In the genomic region with DNA sequence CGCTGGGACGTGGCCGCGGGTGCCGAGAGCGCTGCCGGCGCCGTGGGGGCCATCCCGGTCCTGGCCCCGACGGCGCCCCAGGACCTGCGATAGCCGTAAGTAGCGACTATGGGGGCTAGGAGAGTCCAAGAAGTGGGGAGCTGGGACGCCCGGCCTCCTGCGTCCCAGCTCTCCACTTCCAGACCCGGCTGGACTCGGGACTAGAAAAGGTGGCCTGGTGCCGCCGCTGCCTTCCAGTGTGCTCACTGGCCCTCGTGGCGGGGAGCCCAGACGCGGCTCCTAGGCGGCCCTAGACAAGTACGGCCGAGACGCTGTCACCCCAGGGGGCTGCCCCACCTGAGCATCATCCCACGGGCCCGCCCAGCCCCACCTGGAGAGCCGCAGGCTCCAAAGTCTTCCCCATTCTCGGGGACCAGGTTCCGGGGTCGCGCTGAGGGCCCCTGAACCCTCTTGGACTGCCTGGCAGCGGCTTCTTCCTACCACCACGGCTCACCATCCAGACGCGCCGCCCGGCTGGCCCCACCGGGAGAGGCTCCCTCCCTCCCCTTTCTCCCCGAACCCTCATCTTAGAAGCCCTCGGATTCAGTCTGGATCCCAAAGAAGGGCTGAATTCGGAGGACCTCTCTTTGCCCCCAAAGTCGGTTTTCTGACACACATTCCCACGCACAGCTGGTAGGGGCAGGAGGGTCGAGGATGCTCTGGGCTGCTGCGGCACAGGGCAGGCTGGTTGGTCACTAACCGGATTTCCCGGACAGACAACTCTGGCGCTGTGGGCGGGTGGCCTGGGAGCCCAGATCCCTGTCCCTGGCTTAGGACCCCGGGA, we compare ENCODE assay signal across 10 cellular contexts. TPM values are rescaled to one million over a fixed set of nuclear protein-coding genes. Genes with fewer than 3 reads are reported as not detected.
A peak's percentile ranks its signal among the peaks of the same experiment; 100 is the strongest.
DNase-seq lines count a peak whose midpoint lies in the region; ATAC-seq and TF ChIP-seq lines count a peak whose summit lies in the region.
"Had no signal": no experiment of that assay in that cellular context is flagged by ENCODE, and none has a peak within 500 bp of the region (broad histone marks: within the 10 kb centered on the region; RNA-seq: fewer than 3 reads in every experiment).

No MANE protein-coding gene starts in this region.

- DNase-seq in NCI-H146 (lab: John Stamatoyannopoulos, UW) = peak; percentile 22
- no peak for DNase-seq in NCI-H146 treated with DMSO at 0.1 percent for 48 hours (lab: John Stamatoyannopoulos, UW; ENCODE audit: unreplicated experiment)
- DNase-seq in choroid plexus epithelial cell (ENCODE audit: low read depth) = no peak
- no peak for DNase-seq in lung (ENCODE audit: low spot score)
- no peak for DNase-seq in thoracic aorta (ENCODE audit: low spot score)
- DNase-seq in stimulated activated CD4-positive, alpha-beta T cell treated with anti-CD3 and anti-CD28 coated beads, Interleukin-4, amount 100 ng/mL, for 1 hour = no peak
- no peak for DNase-seq in NCI-H446 treated with DMSO at 0.1 percent for 48 hours (lab: John Stamatoyannopoulos, UW)
- DNase-seq: NCI-H1105 had no signal

- ATAC-seq in lung (ENCODE audit: insufficient read depth, low FRiP score) (peak; percentile 5), thoracic aorta (ENCODE audit: insufficient number of reproducible peaks, low FRiP score, low read depth) (no peak), HG03196 (IDR thresholded peaks at IDR 0.05; ENCODE audit: unreplicated experiment) (no peak)

- TF ChIP-seq CTCF in choroid plexus epithelial cell (conservative IDR thresholded peaks at IDR 0.05; ENCODE audit: low read depth, low read length) (no peak), lung (IDR thresholded peaks at IDR 0.05; ENCODE audit: control extremely low read depth, extremely low read depth) (no peak), thoracic aorta (IDR thresholded peaks at IDR 0.05) (no peak)

- WGBS in lung, 2 donors = 14 to 15% methylated on average over 46 to 57 of the region's 57 CpGs

- H3K9me3 ChIP-seq in lung (ENCODE audit: control insufficient read depth in 2 of 2, insufficient read depth in 1 of 2, low read length in 1 of 2) (no peaks in the 10 kb centered on the region), thoracic aorta (no peaks in the 10 kb centered on the region)

- no peaks in the 10 kb centered on the region for H3K36me3 ChIP-seq in lung (ENCODE audit: control insufficient read depth in 2 of 2, insufficient read depth in 2 of 2, low read length in 2 of 2)
- H3K36me3 ChIP-seq in thoracic aorta = no peaks in the 10 kb centered on the region

- H3K27ac ChIP-seq in lung (ENCODE audit: low read depth in 1 of 2, low read length in 1 of 2) = peak overlapping the region in 1 of 2 donors; percentile 24
- H3K27ac ChIP-seq in thoracic aorta = peak overlapping the region in 1 of 2 donors; percentile 17

- H3K4me3 ChIP-seq in choroid plexus epithelial cell (ENCODE audit: low read depth, low read length) = peak overlapping the region; percentile 77
- H3K4me3 ChIP-seq in lung = no peak overlapping the region
- H3K4me3 ChIP-seq in thoracic aorta = peak overlapping the region; percentile 66

- H3K27me3 ChIP-seq in lung (ENCODE audit: control insufficient read depth, insufficient read depth) = no peaks in the 10 kb centered on the region
- peaks cover 8% of the 10 kb centered on the region for H3K27me3 ChIP-seq in thoracic aorta (replicated peaks; ENCODE audit: insufficient read depth)

- H3K4me1 ChIP-seq in lung (ENCODE audit: control insufficient read depth in 2 of 2, insufficient read depth in 2 of 2, low read length in 2 of 2) (peaks cover 0 to 4% of the 10 kb centered on the region in 2 donors), thoracic aorta (ENCODE audit: control insufficient read depth in 1 of 2, low read depth in 2 of 2) (peaks cover 12 to 26% of the 10 kb centered on the region in 2 donors)

RNA-seq across cellular contexts. Expression of a gene that starts 0.9 kb away (rescaled TPM):
- 10 to 100 TPM; 22.1 to 36.4 TPM for total RNA-seq in lung
- polyA plus RNA-seq in lung = 10 to 100 TPM; 16.4 to 21.8 TPM
- 10 to 100 TPM in 1 of 2 donors, 1 to 10 TPM in 1; 5.1 to 10.3 TPM for total RNA-seq in thoracic aorta
- total RNA-seq: A172 had no signal
